ENCODE assay signal across 20 cellular contexts in genomic region chr4:183299464-183299863, GRCh38. TPM values are rescaled to one million over a fixed set of nuclear protein-coding genes. Genes with fewer than 3 reads are reported as not detected.
DNase-seq lines count a peak whose midpoint lies in the region; ATAC-seq lines count a peak whose summit lies in the region.
"Had no signal": no experiment of that assay in that cellular context is flagged by ENCODE, and none has a peak within 500 bp of the region (broad histone marks: within the 10 kb centered on the region; RNA-seq: fewer than 3 reads in every experiment).

No MANE protein-coding gene starts in this region.

- H3K4me3 ChIP-seq in right cardiac atrium (ENCODE audit: low read length): no peak overlapping the region
- H3K4me3 ChIP-seq: SJCRH30 had no signal

- ATAC-seq in GM19395 (IDR thresholded peaks at IDR 0.05; ENCODE audit: unreplicated experiment) (peak; percentile 48), HG03354 (IDR thresholded peaks at IDR 0.05; ENCODE audit: poor library complexity, severe bottlenecking, unreplicated experiment) (peak; percentile 45), GM19351 (IDR thresholded peaks at IDR 0.05; ENCODE audit: unreplicated experiment) (no peak), right cardiac atrium (no peak)
- ATAC-seq: HepG2, T-helper 17 cell had no signal

- 79% methylated on average over 2 of the region's 2 CpGs for WGBS in right cardiac atrium

- no peaks in the 10 kb centered on the region for H3K9me3 ChIP-seq in right cardiac atrium (ENCODE audit: control insufficient read depth, low read length)
- H3K9me3 ChIP-seq: SJCRH30 had no signal

- intact Hi-C loops in right cardiac atrium (cut with DNase I): no loop called here

- H3K4me1 ChIP-seq in right cardiac atrium (ENCODE audit: control insufficient read depth, insufficient read depth, low read length): peaks cover 4% of the 10 kb centered on the region
- H3K4me1 ChIP-seq: SJCRH30 had no signal

- H3K27ac ChIP-seq in right cardiac atrium (ENCODE audit: low read length): no peak overlapping the region
- H3K27ac ChIP-seq: KMS-11, RWPE1, SJCRH30 had no signal

- no peaks in the 10 kb centered on the region for H3K27me3 ChIP-seq in right cardiac atrium (ENCODE audit: control insufficient read depth, insufficient read depth)
- H3K27me3 ChIP-seq: SJCRH30 had no signal

- DNase-seq in dermis microvascular lymphatic vessel endothelial cell (ENCODE audit: low read depth in 2 of 2) (peak; percentile 45 to 48), right cardiac atrium (no peak), NCI-H2081 (lab: John Stamatoyannopoulos, UW) (no peak)
- DNase-seq in activated naive CD4-positive, alpha-beta T cell treated with anti-CD3 and anti-CD28 coated beads, Interleukin-2, amount 50 U/mL, for 16 hours: no peak
- DNase-seq: DMS79 treated with DMSO at 0.1 percent for 48 hours, H7, NCI-H1436, NCI-H1930, NCI-H345, NCI-H524 treated with DMSO at 0.1 percent for 48 hours, PC-3, SJCRH30, T-helper 17 cell had no signal

RNA-seq across cellular contexts. Expression of gene CLDN22, which starts 20.6 kb away (rescaled TPM):
- total RNA-seq in dermis microvascular lymphatic vessel endothelial cell (not detected in 2 replicates), right cardiac atrium (not detected)
- 0.02 TPM for polyA plus RNA-seq in right cardiac atrium
- total RNA-seq: H7, HepG2, PC-3, SJCRH30, T-helper 17 cell had no signal
- polyA plus RNA-seq: CD14-positive monocyte had no signal

RNA-seq across cellular contexts. Expression of gene CLDN24, which starts 22.8 kb away (rescaled TPM):
- total RNA-seq in dermis microvascular lymphatic vessel endothelial cell (not detected in 2 replicates), right cardiac atrium (not detected)
- polyA plus RNA-seq in right cardiac atrium: not detected
- total RNA-seq: H7, HepG2, PC-3, SJCRH30, T-helper 17 cell had no signal
- polyA plus RNA-seq: CD14-positive monocyte, HepG2 had no signal

Comparison
In these comparisons a context has a peak if more than half of its experiments do, and no peak if none do; other contexts are left out.
1. ATAC-seq: peak in GM19395 (single experiment) and HG03354 (single experiment); none in GM19351 (single experiment) and right cardiac atrium (0 of 2).
2. DNase-seq: peak in dermis microvascular lymphatic vessel endothelial cell (2 of 2); none in right cardiac atrium (0 of 3), activated naive CD4-positive, alpha-beta T cell treated with anti-CD3 and anti-CD28 coated beads, Interleukin-2, amount 50 U/mL, for 16 hours (single experiment) and NCI-H2081 (0 of 2).